ENCODE assay signal across 12 cellular contexts in the genomic region with DNA sequence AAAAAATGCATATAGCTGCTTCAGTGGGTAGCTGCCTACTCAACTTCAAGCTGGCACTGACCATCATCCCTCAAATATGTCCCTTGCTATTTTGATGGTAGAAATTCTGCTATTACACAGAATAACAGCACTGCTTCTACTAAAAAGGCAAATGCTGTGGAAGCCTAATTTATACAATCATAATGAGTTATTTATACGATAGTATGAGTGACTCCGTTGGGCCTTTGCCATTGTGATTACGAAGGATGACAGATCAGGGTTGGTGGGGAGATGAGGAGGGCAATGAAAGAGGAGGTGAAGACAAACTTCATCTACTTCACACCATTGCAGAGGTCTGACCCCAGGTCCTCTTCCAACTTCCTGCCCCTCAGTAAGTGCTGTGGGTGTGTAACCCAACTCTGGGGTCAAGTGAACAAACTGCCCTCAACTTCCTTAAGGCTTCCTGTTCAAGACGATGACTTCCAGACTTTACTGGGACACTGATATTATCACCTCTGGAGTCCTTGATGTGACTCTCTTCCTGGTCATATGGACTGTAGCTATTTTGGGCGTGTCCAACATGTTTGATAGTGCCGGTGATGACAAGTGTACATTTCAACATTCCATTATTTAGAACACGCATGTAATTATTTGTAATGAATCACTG.
DNase-seq lines count a peak whose midpoint lies in the region; ATAC-seq and TF ChIP-seq lines count a peak whose summit lies in the region.
"Had no signal": no experiment of that assay in that cellular context is flagged by ENCODE, and none has a peak within 500 bp of the region (broad histone marks: within the 10 kb centered on the region; RNA-seq: fewer than 3 reads in every experiment).

No MANE protein-coding gene starts in this region.

- no peak for TF ChIP-seq CTCF in brain (conservative IDR thresholded peaks at IDR 0.05)
- TF ChIP-seq CTCF in mesothelial cell of epicardium (IDR thresholded peaks at IDR 0.05; ENCODE audit: unreplicated experiment) = peak; percentile 44
- peak in 7 of 56 donors; percentile 4 to 42 (median 6) for TF ChIP-seq CTCF in dorsolateral prefrontal cortex (IDR thresholded peaks at IDR 0.05 in 54 of 56, conservative IDR thresholded peaks at IDR 0.05 in 2 of 56; ENCODE audit: low read depth in 1 of 56, partially characterized antibody in 56 of 56)

- H3K27ac Mint-ChIP-seq in brain (peak overlapping the region in 4 of 5 experiments; percentile 17 to 92 (median 54)), mesothelial cell of epicardium (no peak overlapping the region)
- no peak overlapping the region for H3K27ac Mint-ChIP-seq in activated naive CD8-positive, alpha-beta T cell treated with anti-CD3 and anti-CD28 coated beads, Interleukin-2, amount 50 U/mL, for 24 hours
- H3K27ac Mint-ChIP-seq: activated naive CD8-positive, alpha-beta T cell treated with anti-CD3 and anti-CD28 coated beads for 36 hours had no signal

- no peak overlapping the region for H3K4me3 ChIP-seq in dorsolateral prefrontal cortex

- H3K27me3 ChIP-seq in dorsolateral prefrontal cortex = no peaks in the 10 kb centered on the region

- H3K4me1 Mint-ChIP-seq in brain = peaks cover 37% of the 10 kb centered on the region
- peaks cover 21% of the 10 kb centered on the region for H3K4me1 Mint-ChIP-seq in mesothelial cell of epicardium
- peaks cover 10% of the 10 kb centered on the region for H3K4me1 Mint-ChIP-seq in activated naive CD8-positive, alpha-beta T cell treated with anti-CD3 and anti-CD28 coated beads, Interleukin-2, amount 50 U/mL, for 24 hours

- H3K36me3 Mint-ChIP-seq in brain (no peaks in the 10 kb centered on the region), mesothelial cell of epicardium (no peaks in the 10 kb centered on the region)
- no peaks in the 10 kb centered on the region for H3K36me3 Mint-ChIP-seq in activated naive CD8-positive, alpha-beta T cell treated with anti-CD3 and anti-CD28 coated beads, Interleukin-2, amount 50 U/mL, for 24 hours (ENCODE audit: low read depth)
- H3K36me3 Mint-ChIP-seq: activated naive CD8-positive, alpha-beta T cell treated with anti-CD3 and anti-CD28 coated beads for 36 hours had no signal

- H3K27me3 Mint-ChIP-seq in brain (peaks cover 8% of the 10 kb centered on the region), mesothelial cell of epicardium (ENCODE audit: low read depth) (no peaks in the 10 kb centered on the region)
- no peaks in the 10 kb centered on the region for H3K27me3 Mint-ChIP-seq in activated naive CD8-positive, alpha-beta T cell treated with anti-CD3 and anti-CD28 coated beads, Interleukin-2, amount 50 U/mL, for 24 hours
- H3K27me3 Mint-ChIP-seq: activated naive CD8-positive, alpha-beta T cell treated with anti-CD3 and anti-CD28 coated beads for 36 hours had no signal

- H3K4me3 Mint-ChIP-seq in brain (no peak overlapping the region), mesothelial cell of epicardium (no peak overlapping the region)
- H3K4me3 Mint-ChIP-seq in activated naive CD8-positive, alpha-beta T cell treated with anti-CD3 and anti-CD28 coated beads, Interleukin-2, amount 50 U/mL, for 24 hours = no peak overlapping the region
- H3K4me3 Mint-ChIP-seq: activated naive CD8-positive, alpha-beta T cell treated with anti-CD3 and anti-CD28 coated beads for 36 hours had no signal

- peak overlapping the region in 11 of 59 donors; percentile 3 to 50 (median 25) for H3K27ac ChIP-seq in dorsolateral prefrontal cortex

- peak; percentile 6 for ATAC-seq in HG03521 (IDR thresholded peaks at IDR 0.05; ENCODE audit: unreplicated experiment)
- no peak for ATAC-seq in activated naive CD8-positive, alpha-beta T cell treated with anti-CD3 and anti-CD28 coated beads, Interleukin-2, amount 50 U/mL, for 24 hours

- DNase-seq in Daoy (ENCODE audit: low read depth) = peak; percentile 44
- no peak for DNase-seq in mesothelial cell of epicardium (ENCODE audit: low spot score in 2 of 2, unreplicated experiment in 2 of 2)
- no peak for DNase-seq in NCI-H2029 treated with DMSO at 0.1 percent for 48 hours (lab: John Stamatoyannopoulos, UW)
- no peak for DNase-seq in dorsolateral prefrontal cortex
- no peak for DNase-seq in activated naive CD8-positive, alpha-beta T cell treated with anti-CD3 and anti-CD28 coated beads, Interleukin-2, amount 50 U/mL, for 24 hours
- no peak for DNase-seq in AG08396 (ENCODE audit: low spot score)
- DNase-seq: activated CD8-positive, alpha-beta memory T cell treated with anti-CD3 and anti-CD28 coated beads for 24 hours; activated naive CD8-positive, alpha-beta T cell treated with anti-CD3 and anti-CD28 coated beads for 36 hours; effector memory CD4-positive, alpha-beta T cell; stimulated activated CD4-positive, alpha-beta T cell treated with anti-CD3 and anti-CD28 coated beads, Interleukin-12 subunit alpha, Interleukin-12 subunit beta, amount 100 ng/mL, for 4 hours had no signal

- no peaks in the 10 kb centered on the region for H3K9me3 Mint-ChIP-seq in brain
- no peaks in the 10 kb centered on the region for H3K9me3 Mint-ChIP-seq in mesothelial cell of epicardium
- no peaks in the 10 kb centered on the region for H3K9me3 Mint-ChIP-seq in activated naive CD8-positive, alpha-beta T cell treated with anti-CD3 and anti-CD28 coated beads, Interleukin-2, amount 50 U/mL, for 24 hours
- H3K9me3 Mint-ChIP-seq: activated naive CD8-positive, alpha-beta T cell treated with anti-CD3 and anti-CD28 coated beads for 36 hours had no signal

- intact Hi-C loops in dorsolateral prefrontal cortex (cut with DNase I) = loop anchor here (2.0 to 10.0 kb wide), 6 partner anchors 283 to 1211 kb away; a partner anchor contains a TSS

Comparison
In these comparisons a context has a peak if more than half of its experiments do, and no peak if none do; other contexts are left out.
1. H3K27ac Mint-ChIP-seq: peak in brain (4 of 5); none in mesothelial cell of epicardium (single experiment) and activated naive CD8-positive, alpha-beta T cell treated with anti-CD3 and anti-CD28 coated beads, Interleukin-2, amount 50 U/mL, for 24 hours (single experiment).